25 cellular contexts compared by ENCODE assay signal in genomic region chr2:39386064-39386463, GRCh38.
"Had no signal": no experiment of that assay in that cellular context is flagged by ENCODE, and none has a peak within 500 bp of the region (broad histone marks: within the 10 kb centered on the region; RNA-seq: fewer than 3 reads in every experiment).

No MANE protein-coding gene starts in this region.

- H2AFZ ChIP-seq: neural progenitor cell, parathyroid adenoma had no signal

- H3K27me3 ChIP-seq: neural progenitor cell, ovary, right lobe of liver, sigmoid colon, stomach, tibial artery, transverse colon, upper lobe of left lung, vagina had no signal

- H3K27ac ChIP-seq: neural progenitor cell, ovary, parathyroid adenoma, psoas muscle, right lobe of liver, stomach, tibial artery, transverse colon, upper lobe of left lung, vagina had no signal

- ATAC-seq: naive thymus-derived CD4-positive, alpha-beta T cell; natural killer cell; psoas muscle; right cardiac atrium; right lobe of liver; stimulated activated effector memory CD8-positive, alpha-beta T cell treated with anti-CD3 and anti-CD28 coated beads, Interleukin-12 subunit alpha, Interleukin-12 subunit beta, amount 100 ng/mL, for 72 hours; stimulated activated naive B cell treated with anti-CD40 and anti-IgM and Interleukin-4, amounts not matched to agents 10 μg/mL and 1 μg/mL and 100 μg/mL, for 72 hours had no signal

- H3K9me3 ChIP-seq: ovary, psoas muscle, right lobe of liver, sigmoid colon, stomach, tibial artery, transverse colon, upper lobe of left lung had no signal

- H3K36me3 ChIP-seq: neural progenitor cell, ovary, right lobe of liver, sigmoid colon, stomach, tibial artery, transverse colon, upper lobe of left lung, vagina had no signal

- DNase-seq: naive thymus-derived CD4-positive, alpha-beta T cell; natural killer cell; occipital lobe; ovary; posterior cingulate gyrus; psoas muscle; right cardiac atrium; right lobe of liver; sigmoid colon; small intestine; stimulated activated CD4-positive, alpha-beta T cell treated with anti-CD3 and anti-CD28 coated beads, Interleukin-15, amount 100 ng/mL, for 24 hours; stimulated activated CD4-positive, alpha-beta T cell treated with anti-CD3 and anti-CD28 coated beads, Interleukin-2, amount 100 ng/mL, for 24 hours; stimulated activated CD4-positive, alpha-beta T cell treated with anti-CD3 and anti-CD28 coated beads, Interleukin-2, amount 100 ng/mL, for 48 hours; stimulated activated CD4-positive, alpha-beta T cell treated with anti-CD3 and anti-CD28 coated beads, Interleukin-4, amount 100 ng/mL, for 24 hours; stimulated activated naive B cell treated with anti-CD40 and anti-IgM and Interleukin-4, amounts not matched to agents 10 μg/mL and 1 μg/mL and 100 μg/mL, for 72 hours; stimulated activated naive CD4-positive, alpha-beta T cell treated with Interleukin-2 at 50 U/mL for 16 hours; stomach; tibial artery; transverse colon; upper lobe of left lung had no signal

- H3K4me2 ChIP-seq: neural progenitor cell had no signal

- H3K9ac ChIP-seq: neural progenitor cell, parathyroid adenoma had no signal

- H3K4me3 ChIP-seq: neural progenitor cell, ovary, psoas muscle, right lobe of liver, sigmoid colon, stomach, tibial artery, transverse colon, upper lobe of left lung, vagina had no signal

- FAIRE-seq: small intestine, urothelium cell line had no signal
